In the genomic region with DNA sequence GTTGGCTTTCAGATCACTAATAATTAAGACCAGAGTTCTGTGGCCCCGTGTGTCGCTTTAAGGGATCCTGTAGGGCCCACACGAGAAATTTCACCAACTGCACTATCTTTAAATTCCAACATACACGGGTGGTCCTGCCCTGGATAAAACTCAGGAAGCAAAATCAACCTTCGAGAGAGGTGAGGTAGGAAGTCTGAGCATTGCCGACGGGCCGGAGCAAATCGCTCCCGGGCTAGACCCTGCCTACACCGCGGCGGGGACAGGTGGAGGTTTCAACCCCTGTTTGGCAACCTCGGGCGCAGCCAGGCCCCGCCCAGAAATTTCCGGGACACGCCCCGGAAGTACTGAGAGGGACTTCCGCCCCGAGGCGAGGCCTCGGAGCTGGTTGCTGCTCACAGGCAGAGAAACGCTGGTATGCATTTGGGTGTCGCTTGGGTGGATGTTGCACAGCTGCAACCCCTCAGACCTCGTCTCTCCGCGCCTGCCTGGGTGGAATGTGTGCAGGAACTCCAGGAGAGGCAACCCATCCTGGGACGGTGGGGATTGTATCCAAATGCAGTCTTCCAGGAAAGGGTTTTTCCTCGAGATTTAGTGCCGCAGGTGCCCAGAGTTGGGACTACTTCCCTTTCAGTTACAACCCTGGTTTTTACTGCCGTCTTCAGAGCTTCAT, we compare ENCODE assay signal across 7 cellular contexts. TPM values are rescaled to one million over a fixed set of nuclear protein-coding genes. Genes with fewer than 3 reads are reported as not detected.
A peak's percentile ranks its signal among the peaks of the same experiment; 100 is the strongest.
DNase-seq lines count a peak whose midpoint lies in the region; ATAC-seq lines count a peak whose summit lies in the region.

No MANE protein-coding gene starts in this region.

- ATAC-seq in GM18870 (IDR thresholded peaks at IDR 0.05; ENCODE audit: unreplicated experiment) (peak; percentile 74), HG03103 (IDR thresholded peaks at IDR 0.05; ENCODE audit: low read depth, unreplicated experiment) (peak; percentile 96)

- peaks cover 0 to 6% of the 10 kb centered on the region in 2 donors for H3K4me1 ChIP-seq in esophagus (ENCODE audit: control insufficient read depth in 2 of 2, insufficient read depth in 2 of 2, low read length in 1 of 2)

- no peaks in the 10 kb centered on the region for H3K27me3 ChIP-seq in esophagus (ENCODE audit: control insufficient read depth in 1 of 2, insufficient read depth in 2 of 2, low read length in 2 of 2)

- peak; percentile 23 to 49 for DNase-seq in NOMO-1 (lab: John Stamatoyannopoulos, UW; ENCODE audit: unreplicated experiment in 2 of 2)
- peak; percentile 86 for DNase-seq in activated T-cell treated with anti-CD3 and anti-CD28 coated beads for 24 hours (ENCODE audit: low read depth)
- DNase-seq in myocyte (ENCODE audit: low read depth): peak; percentile 47
- DNase-seq in stimulated activated CD8-positive, alpha-beta memory T cell treated with anti-CD3 and anti-CD28 coated beads, Interleukin-7, amount 100 ng/mL, for 1 hour (ENCODE audit: low read depth in 2 of 2): peak; percentile 65 to 73

- H3K27ac ChIP-seq in esophagus (ENCODE audit: low read depth in 2 of 2, low read length in 1 of 2): peak overlapping the region in 1 of 2 donors; percentile 46

- H3K36me3 ChIP-seq in esophagus (ENCODE audit: control insufficient read depth in 2 of 2, insufficient read depth in 2 of 2, low read length in 1 of 2): no peaks in the 10 kb centered on the region

- H3K9me3 ChIP-seq in esophagus (ENCODE audit: control insufficient read depth in 2 of 2, insufficient read depth in 1 of 2, low read depth in 1 of 2, low read length in 1 of 2): peaks cover 0 to 6% of the 10 kb centered on the region in 2 donors

- peak overlapping the region; percentile 52 to 65 for H3K4me3 ChIP-seq in esophagus (ENCODE audit: low read depth in 1 of 2, low read length in 2 of 2)

- WGBS in esophagus, 2 donors: 9 to 17% methylated on average over 32 of the region's 32 CpGs

RNA-seq across cellular contexts. Expression of gene ZKSCAN8, which starts 19.9 kb away (rescaled TPM):
- polyA plus RNA-seq in esophagus: 1 to 10 TPM; 1.7 to 2.7 TPM
- 23.8 and 26.4 TPM in 2 replicates for total RNA-seq in myocyte
- 10.4 TPM for polyA plus RNA-seq in myocyte (2012)

RNA-seq across cellular contexts. Expression of gene ZSCAN16, which starts 37.1 kb away (rescaled TPM):
- 1 to 10 TPM; 3.7 to 6.3 TPM for polyA plus RNA-seq in esophagus
- 1.2 and 3.2 TPM in 2 replicates for total RNA-seq in myocyte
- 2.4 TPM for polyA plus RNA-seq in myocyte (2012)

Comparison
In these comparisons a context has a peak if more than half of its experiments do, and no peak if none do; other contexts are left out.
1. DNase-seq: peak in every context shown above with its lines; median percentile 86 in activated T-cell treated with anti-CD3 and anti-CD28 coated beads for 24 hours; 69 in stimulated activated CD8-positive, alpha-beta memory T cell treated with anti-CD3 and anti-CD28 coated beads, Interleukin-7, amount 100 ng/mL, for 1 hour; 47 in myocyte; 36 in NOMO-1.